9 cellular contexts compared by ENCODE assay signal in genomic region chr19:10593820-10594637, GRCh38. TPM values are rescaled to one million over a fixed set of nuclear protein-coding genes. Genes with fewer than 3 reads are reported as not detected.
DNase-seq lines count a peak whose midpoint lies in the region; ATAC-seq and TF ChIP-seq lines count a peak whose summit lies in the region.
"Had no signal": no experiment of that assay in that cellular context is flagged by ENCODE, and none has a peak within 500 bp of the region (broad histone marks: within the 10 kb centered on the region; RNA-seq: fewer than 3 reads in every experiment).

No MANE protein-coding gene starts in this region.

- H2AFZ ChIP-seq in MM.1S (ENCODE audit: low read length) = no peak overlapping the region

- peaks cover 32% of the 10 kb centered on the region for H3F3A ChIP-seq in MM.1S (ENCODE audit: insufficient read depth, low read length)

- H3K27me3 ChIP-seq in MM.1S (replicated peaks; ENCODE audit: insufficient read depth, low read length) = no peaks in the 10 kb centered on the region

- H3K27me3 Mint-ChIP-seq in progenitor cell of endocrine pancreas = peaks cover 8% of the 10 kb centered on the region
- no peaks in the 10 kb centered on the region for H3K27me3 Mint-ChIP-seq in T-helper 2 cell treated with Interferon-gamma antibody and Interleukin-4, amounts not matched to agents 5 μg/mL and 100 μg/mL, for 36 hours (ENCODE audit: low read depth)
- H3K27me3 Mint-ChIP-seq in Calu3 (ENCODE audit: unreplicated experiment) = no peaks in the 10 kb centered on the region

- H3K9me2 ChIP-seq in MM.1S (replicated peaks; ENCODE audit: insufficient read depth, low read length) = no peaks in the 10 kb centered on the region

- peak overlapping the region; percentile 32; the same call in 1 of the 2 replicates for H3K4me2 ChIP-seq in MM.1S (ENCODE audit: low read depth, low read length)

- CTCF ChIA-PET in Calu3 (lab: Charles Lee) = no interaction called here

- peak; percentile 56 for ATAC-seq in GM18498 (IDR thresholded peaks at IDR 0.05; ENCODE audit: unreplicated experiment)

- H3K4me1 Mint-ChIP-seq in progenitor cell of endocrine pancreas (ENCODE audit: low read depth) = no peaks in the 10 kb centered on the region
- peaks cover 16% of the 10 kb centered on the region for H3K4me1 Mint-ChIP-seq in T-helper 2 cell treated with Interferon-gamma antibody and Interleukin-4, amounts not matched to agents 5 μg/mL and 100 μg/mL, for 36 hours (ENCODE audit: low read depth)
- H3K4me1 Mint-ChIP-seq in Calu3 (ENCODE audit: low read depth, unreplicated experiment) = no peaks in the 10 kb centered on the region

- H3K4me3 Mint-ChIP-seq in progenitor cell of endocrine pancreas (ENCODE audit: low read depth) = no peak overlapping the region
- no peak overlapping the region for H3K4me3 Mint-ChIP-seq in T-helper 2 cell treated with Interferon-gamma antibody and Interleukin-4, amounts not matched to agents 5 μg/mL and 100 μg/mL, for 36 hours
- no peak overlapping the region for H3K4me3 Mint-ChIP-seq in Calu3 (ENCODE audit: low read depth, unreplicated experiment)

- no peaks in the 10 kb centered on the region for H3K9me3 ChIP-seq in MM.1S (replicated peaks; ENCODE audit: insufficient read depth, low read length)

- no peaks in the 10 kb centered on the region for H3K9me3 Mint-ChIP-seq in progenitor cell of endocrine pancreas (ENCODE audit: low read depth)
- H3K9me3 Mint-ChIP-seq in T-helper 2 cell treated with Interferon-gamma antibody and Interleukin-4, amounts not matched to agents 5 μg/mL and 100 μg/mL, for 36 hours = no peaks in the 10 kb centered on the region
- H3K9me3 Mint-ChIP-seq in Calu3 (ENCODE audit: low read depth, unreplicated experiment) = no peaks in the 10 kb centered on the region

- no TSS peak for BruUV-seq in Calu3 (replicated peaks; lab: Mats Ljungman, UMichigan)

- no peak overlapping the region for H3K4me3 ChIP-seq in MM.1S (ENCODE audit: low read length)

- no peak overlapping the region for H3K9ac ChIP-seq in MM.1S (ENCODE audit: low read length)

- no peaks in the 10 kb centered on the region for H3K36me3 Mint-ChIP-seq in progenitor cell of endocrine pancreas (ENCODE audit: insufficient read depth)
- H3K36me3 Mint-ChIP-seq in T-helper 2 cell treated with Interferon-gamma antibody and Interleukin-4, amounts not matched to agents 5 μg/mL and 100 μg/mL, for 36 hours (ENCODE audit: low read depth) = no peaks in the 10 kb centered on the region
- no peaks in the 10 kb centered on the region for H3K36me3 Mint-ChIP-seq in Calu3 (ENCODE audit: insufficient read depth, unreplicated experiment)

- intact Hi-C loops in Calu3 (cut with micrococcal nuclease; ENCODE audit: unreplicated experiment) = no loop called here

- no peaks in the 10 kb centered on the region for H3K36me3 ChIP-seq in MM.1S (replicated peaks; ENCODE audit: insufficient read depth, low read length)

- no peaks in the 10 kb centered on the region for H4K20me1 ChIP-seq in MM.1S (ENCODE audit: insufficient read depth, low read length)

- TF ChIP-seq CTCF in MM.1S (IDR thresholded peaks at IDR 0.05; ENCODE audit: low read length) = no peak
- no peak for TF ChIP-seq CTCF in progenitor cell of endocrine pancreas (IDR thresholded peaks at IDR 0.05; ENCODE audit: unreplicated experiment)
- no peak for TF ChIP-seq CTCF in Calu3 (IDR thresholded peaks at IDR 0.05; ENCODE audit: unreplicated experiment)

- H3K27ac Mint-ChIP-seq in progenitor cell of endocrine pancreas (peak overlapping the region; percentile 10), Calu3 (ENCODE audit: unreplicated experiment) (no peak overlapping the region)
- H3K27ac Mint-ChIP-seq in T-helper 2 cell treated with Interferon-gamma antibody and Interleukin-4, amounts not matched to agents 5 μg/mL and 100 μg/mL, for 36 hours = no peak overlapping the region

- peak; percentile 70 for DNase-seq in MM.1S
- DNase-seq in foreskin melanocyte = peak; percentile 95
- no peak for DNase-seq in progenitor cell of endocrine pancreas (ENCODE audit: low spot score, unreplicated experiment)
- no peak for DNase-seq in T-helper 2 cell treated with Interferon-gamma antibody and Interleukin-4, amounts not matched to agents 5 μg/mL and 100 μg/mL, for 36 hours (ENCODE audit: low spot score)
- DNase-seq in stimulated activated CD4-positive, alpha-beta T cell treated with anti-CD3 and anti-CD28 coated beads, Interleukin-2, amount 100 ng/mL, for 24 hours = no peak
- DNase-seq in Calu3 = no peak
- DNase-seq in Kasumi-1 (lab: John Stamatoyannopoulos, UW) = no peak
- DNase-seq: central memory CD4-positive, alpha-beta T cell had no signal

- H3K79me2 ChIP-seq in MM.1S (ENCODE audit: low read length) = no peaks in the 10 kb centered on the region

- peaks cover 23% of the 10 kb centered on the region for H3K4me1 ChIP-seq in MM.1S (ENCODE audit: low read length)

- peak overlapping the region; percentile 44; the same call in 1 of the 2 replicates for H3K27ac ChIP-seq in MM.1S (ENCODE audit: low read length)

RNA-seq across cellular contexts. Expression of gene AP1M2, which starts 6.9 kb away (rescaled TPM):
- total RNA-seq in progenitor cell of endocrine pancreas = 107 and 110 TPM in 2 replicates
- total RNA-seq in Calu3 (2022) = 73.7 and 77.9 TPM in 2 replicates

RNA-seq across cellular contexts. Expression of gene CDKN2D, which starts 25.2 kb away (rescaled TPM):
- total RNA-seq in progenitor cell of endocrine pancreas (4.2 and 5.0 TPM in 2 replicates), Calu3 (2022) (4.2 and 4.4 TPM in 2 replicates)

RNA-seq across cellular contexts. Expression of gene KRI1, which starts 28.2 kb away (rescaled TPM):
- total RNA-seq in progenitor cell of endocrine pancreas (32.1 and 35.0 TPM in 2 replicates), Calu3 (2022) (29.6 and 30.8 TPM in 2 replicates)

RNA-seq across cellular contexts. Expression of gene SLC44A2, which starts 31.3 kb away (rescaled TPM):
- 159 and 164 TPM in 2 replicates for total RNA-seq in progenitor cell of endocrine pancreas
- total RNA-seq in Calu3 (2022) = 130 and 151 TPM in 2 replicates

RNA-seq across cellular contexts. Expression of gene ATG4D, which starts 50.3 kb away (rescaled TPM):
- total RNA-seq in progenitor cell of endocrine pancreas (44.9 and 52.6 TPM in 2 replicates), Calu3 (2022) (18.7 and 24.5 TPM in 2 replicates)

Comparison
In these comparisons a context has a peak if more than half of its experiments do, and no peak if none do; other contexts are left out.
1. DNase-seq: peak in MM.1S (single experiment) and foreskin melanocyte (single experiment); none in progenitor cell of endocrine pancreas (single experiment), T-helper 2 cell treated with Interferon-gamma antibody and Interleukin-4, amounts not matched to agents 5 μg/mL and 100 μg/mL, for 36 hours (single experiment), stimulated activated CD4-positive, alpha-beta T cell treated with anti-CD3 and anti-CD28 coated beads, Interleukin-2, amount 100 ng/mL, for 24 hours (0 of 2), Calu3 (single experiment) and Kasumi-1 (0 of 2).